Comparison of ENCODE assay signal across 8 cellular contexts in genomic region chr4:176791591-176792347, GRCh38. TPM values are rescaled to one million over a fixed set of nuclear protein-coding genes. Genes with fewer than 3 reads are reported as not detected.
DNase-seq lines count a peak whose midpoint lies in the region; ATAC-seq, FAIRE-seq and TF ChIP-seq lines count a peak whose summit lies in the region.

No MANE protein-coding gene starts in this region.

- ATAC-seq in GM18505 (IDR thresholded peaks at IDR 0.05; ENCODE audit: unreplicated experiment) (peak; percentile 24), HG02884 (IDR thresholded peaks at IDR 0.05; ENCODE audit: unreplicated experiment) (peak; percentile 20)
- peak; percentile 4 for ATAC-seq in stimulated activated naive CD8-positive, alpha-beta T cell treated with anti-CD3 and anti-CD28 coated beads, Interleukin-15, amount 100 ng/mL, for 72 hours

- no peaks in the 10 kb centered on the region for H3K9me1 ChIP-seq in keratinocyte (ENCODE audit: control insufficient read depth, extremely low read depth, insufficient read depth, low read length)

- H3K9ac ChIP-seq in keratinocyte (ENCODE audit: control insufficient read depth, extremely low read depth, insufficient read depth, low read length): peak overlapping the region; percentile 81

- H2AFZ ChIP-seq in keratinocyte (ENCODE audit: control insufficient read depth, low read length): peak overlapping the region; percentile 55

- H3K4me1 ChIP-seq in keratinocyte (ENCODE audit: control insufficient read depth, extremely low read depth, insufficient read depth, low read length): peaks cover 32% of the 10 kb centered on the region

- peak overlapping the region; percentile 81 for H3K4me3 ChIP-seq in astrocyte of the cerebellum (ENCODE audit: low read depth, low read length)
- H3K4me3 ChIP-seq in keratinocyte (ENCODE audit: control insufficient read depth in 2 of 3, extremely low read depth in 1 of 3, insufficient read depth in 2 of 3, low read depth in 1 of 3, low read length in 3 of 3): peak overlapping the region; percentile 77 to 83 (median 78)

- peak overlapping the region; percentile 67 for H3K27ac ChIP-seq in keratinocyte (ENCODE audit: control insufficient read depth, insufficient read depth, low read length)

- H3K4me3 Mint-ChIP-seq in stimulated activated naive CD8-positive, alpha-beta T cell treated with anti-CD3 and anti-CD28 coated beads, Interleukin-15, amount 100 ng/mL, for 72 hours: peak overlapping the region; percentile 37 to 57

- H4K20me1 ChIP-seq in keratinocyte (ENCODE audit: control insufficient read depth, extremely low read depth, insufficient read depth, low read length): no peaks in the 10 kb centered on the region

- in situ Hi-C loops in astrocyte of the cerebellum (cut with HindIII; ENCODE audit: low sequenced_read_pairs): loop anchor here (25.0 kb wide), 2 partner anchors 246 to 404 kb away; no protein-coding TSS in a partner anchor

- peak; percentile 79 for FAIRE-seq in keratinocyte (lab: Jason Lieb, UNC)
- no peak for FAIRE-seq in GM12891 (lab: Jason Lieb, UNC)

- TF ChIP-seq POLR2A in GM18505 (IDR thresholded peaks at IDR 0.05; ENCODE audit: borderline replicate concordance, extremely low read depth, insufficient read depth, insufficient read length) (no peak), GM12891 (IDR thresholded peaks at IDR 0.05; ENCODE audit: low read depth, low read length) (no peak)

- H3K4me1 Mint-ChIP-seq in stimulated activated naive CD8-positive, alpha-beta T cell treated with anti-CD3 and anti-CD28 coated beads, Interleukin-15, amount 100 ng/mL, for 72 hours: peaks cover 6% of the 10 kb centered on the region

- no peaks in the 10 kb centered on the region for H3K9me3 Mint-ChIP-seq in stimulated activated naive CD8-positive, alpha-beta T cell treated with anti-CD3 and anti-CD28 coated beads, Interleukin-15, amount 100 ng/mL, for 72 hours

- dilution Hi-C loops in keratinocyte (cut with MboI; ENCODE audit: extremely low pct_ligation_motif_present, low sequenced_read_pairs): no loop called here

- no peaks in the 10 kb centered on the region for H3K9me3 ChIP-seq in keratinocyte (ENCODE audit: control insufficient read depth, low read depth, low read length)

- no peak overlapping the region for H3K27ac Mint-ChIP-seq in stimulated activated naive CD8-positive, alpha-beta T cell treated with anti-CD3 and anti-CD28 coated beads, Interleukin-15, amount 100 ng/mL, for 72 hours

- DNase-seq in astrocyte of the cerebellum (ENCODE audit: low read depth) (no peak), keratinocyte (ENCODE audit: low read depth, low spot score) (no peak), GM12891 (ENCODE audit: insufficient read length, low spot score) (no peak), NCI-H524 (lab: John Stamatoyannopoulos, UW) (no peak)
- peak in 1 of 2 donors; percentile 1 for DNase-seq in stimulated activated naive CD8-positive, alpha-beta T cell treated with anti-CD3 and anti-CD28 coated beads, Interleukin-15, amount 100 ng/mL, for 72 hours
- no peak for DNase-seq in stimulated activated CD4-positive, alpha-beta T cell treated with anti-CD3 and anti-CD28 coated beads, Interleukin-4, amount 100 ng/mL, for 24 hours

- peak overlapping the region; percentile 88 for H3K4me2 ChIP-seq in keratinocyte (ENCODE audit: control insufficient read depth, extremely low read depth, insufficient read depth, low read depth, low read length)

- no peaks in the 10 kb centered on the region for H3K36me3 ChIP-seq in keratinocyte (ENCODE audit: control insufficient read depth in 2 of 2, extremely low read depth in 1 of 2, insufficient read depth in 2 of 2, low read length in 2 of 2)

- peaks cover 54% of the 10 kb centered on the region for H3K27me3 Mint-ChIP-seq in stimulated activated naive CD8-positive, alpha-beta T cell treated with anti-CD3 and anti-CD28 coated beads, Interleukin-15, amount 100 ng/mL, for 72 hours

- TF ChIP-seq CTCF in astrocyte of the cerebellum (IDR thresholded peaks at IDR 0.05; ENCODE audit: low read depth, low read length, missing control alignments): no peak
- TF ChIP-seq CTCF in keratinocyte (optimal IDR thresholded peaks at IDR 0.05 in 1 of 3, IDR thresholded peaks at IDR 0.05 in 1 of 3, conservative IDR thresholded peaks at IDR 0.05 in 1 of 3; ENCODE audit: extremely low read depth in 1 of 3, insufficient read depth in 2 of 3, low read length in 3 of 3): no peak

- H3K79me2 ChIP-seq in keratinocyte (ENCODE audit: control insufficient read depth, insufficient read depth, low read length): peaks cover 53% of the 10 kb centered on the region

- H3K27me3 ChIP-seq in keratinocyte (ENCODE audit: control insufficient read depth, extremely low read depth, insufficient read depth, low read length): no peaks in the 10 kb centered on the region

TF ChIP-seq in GM12891, 5 proteins besides CTCF, POLR2A, EP300 and RAD21:
- TF ChIP-seq TAF1 (IDR thresholded peaks at IDR 0.05; ENCODE audit: low read depth, low read length): no peak
- no peak for TF ChIP-seq POU2F2 (IDR thresholded peaks at IDR 0.05; ENCODE audit: low read depth, low read length)
- TF ChIP-seq POLR2AphosphoS5 (IDR thresholded peaks at IDR 0.05; ENCODE audit: low read depth, low read length): no peak
- no peak for TF ChIP-seq SPI1 (IDR thresholded peaks at IDR 0.05; ENCODE audit: low read depth, low read length)
- no peak for TF ChIP-seq PAX5 (IDR thresholded peaks at IDR 0.05; ENCODE audit: insufficient read depth, low read length, severe bottlenecking)

RNA-seq across cellular contexts. Expression of gene VEGFC, which starts 1.0 kb away (rescaled TPM):
- 7.6 to 46.0 TPM (median 19.4 TPM) in 3 replicates for polyA plus RNA-seq in keratinocyte
- 4.3 TPM for polyA plus RNA-seq in keratinocyte (2011; ENCODE audit: low read depth)
- polyA plus RNA-seq in keratinocyte (2011; cell fraction: cytosol; rRNA removed): 14.2 and 19.9 TPM in 2 replicates
- polyA plus RNA-seq in keratinocyte (2011; cell fraction: nucleus; rRNA removed): 28.6 and 29.0 TPM in 2 replicates
- 5.1 and 33.6 TPM in 2 replicates for polyA plus RNA-seq in keratinocyte (2012; ENCODE audit: low replicate concordance)
- 12.5 to 21.1 TPM (median 20.0 TPM) in 3 replicates for polyA minus RNA-seq in keratinocyte
- polyA minus RNA-seq in keratinocyte (2011; cell fraction: cytosol; rRNA and poly(A)+ RNA removed): 10.6 TPM
- polyA minus RNA-seq in keratinocyte (2011; cell fraction: nucleus; rRNA and poly(A)+ RNA removed): 10.4 and 14.9 TPM in 2 replicates
- not detected for polyA plus RNA-seq in GM12891 (2012; ENCODE audit: low read depth, missing spikeins)
